Comparison of ENCODE assay signal across 13 cellular contexts in the genomic region with DNA sequence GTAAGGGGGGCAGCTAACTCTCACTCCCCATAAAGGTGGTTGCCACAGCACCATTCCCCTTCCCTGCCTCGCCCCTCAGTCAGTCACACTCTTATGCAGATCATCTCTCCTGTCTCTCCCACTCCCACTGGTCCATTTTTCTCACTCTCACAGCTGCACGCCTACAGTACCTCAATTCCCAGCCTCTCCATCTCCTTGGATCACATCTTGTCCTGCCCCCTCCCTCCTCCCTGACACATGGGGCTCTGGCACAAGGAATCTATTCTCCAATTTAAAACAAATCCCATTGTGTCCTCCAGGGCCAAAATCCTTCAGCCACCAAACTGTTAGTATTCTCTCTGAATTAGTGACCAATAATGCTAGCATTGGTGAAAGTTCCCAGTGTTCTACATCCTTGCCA.
"Had no signal": no experiment of that assay in that cellular context is flagged by ENCODE, and none has a peak within 500 bp of the region (broad histone marks: within the 10 kb centered on the region; RNA-seq: fewer than 3 reads in every experiment).

No MANE protein-coding gene starts in this region.

- H3K36me3 ChIP-seq: SJSA1 had no signal

- H3K4me3 Mint-ChIP-seq: activated CD4-positive, alpha-beta memory T cell treated with anti-CD3 and anti-CD28 coated beads, Interleukin-2, amount 10 ng/mL, durations not matched to agents 7 days and 5 days; stimulated activated naive CD8-positive, alpha-beta T cell treated with anti-CD3 and anti-CD28 coated beads, Interleukin-15, Interleukin-2, amounts not matched to agents 100 ng/mL and 50 ng/mL, for 24 hours had no signal

- H3K27me3 ChIP-seq: SJSA1, testis had no signal

- ATAC-seq: activated naive CD4-positive, alpha-beta T cell treated with anti-CD3 and anti-CD28 coated beads, Interleukin-2, amount 50 U/mL, for 72 hours had no signal

- H3K4me3 ChIP-seq: SJSA1, testis had no signal

- H3K27ac ChIP-seq: SJSA1, testis had no signal

- H3K9me3 Mint-ChIP-seq: activated CD4-positive, alpha-beta memory T cell treated with anti-CD3 and anti-CD28 coated beads, Interleukin-2, amount 10 ng/mL, durations not matched to agents 7 days and 5 days; activated naive CD4-positive, alpha-beta T cell treated with anti-CD3 and anti-CD28 coated beads, Interleukin-2, amount 50 U/mL, for 72 hours; stimulated activated naive CD8-positive, alpha-beta T cell treated with anti-CD3 and anti-CD28 coated beads, Interleukin-15, Interleukin-2, amounts not matched to agents 100 ng/mL and 50 ng/mL, for 24 hours had no signal

- DNase-seq: activated CD4-positive, alpha-beta memory T cell treated with anti-CD3 and anti-CD28 coated beads, Interleukin-2, amount 10 ng/mL, durations not matched to agents 7 days and 5 days; activated CD4-positive, alpha-beta T cell treated with anti-CD3 and anti-CD28 coated beads for 1 hour; foreskin melanocyte; kidney; left ventricle myocardium superior; mesendoderm; stimulated activated CD4-positive, alpha-beta T cell treated with anti-CD3 and anti-CD28 coated beads, Interleukin-2, amount 100 ng/mL, for 48 hours; SW 1271; T-helper 9 cell; testis had no signal

- H3K27ac Mint-ChIP-seq: activated CD4-positive, alpha-beta memory T cell treated with anti-CD3 and anti-CD28 coated beads, Interleukin-2, amount 10 ng/mL, durations not matched to agents 7 days and 5 days; activated naive CD4-positive, alpha-beta T cell treated with anti-CD3 and anti-CD28 coated beads, Interleukin-2, amount 50 U/mL, for 72 hours; stimulated activated naive CD8-positive, alpha-beta T cell treated with anti-CD3 and anti-CD28 coated beads, Interleukin-15, Interleukin-2, amounts not matched to agents 100 ng/mL and 50 ng/mL, for 24 hours had no signal

- H3K9me3 ChIP-seq: SJSA1, testis had no signal

- H3K27me3 Mint-ChIP-seq: activated CD4-positive, alpha-beta memory T cell treated with anti-CD3 and anti-CD28 coated beads, Interleukin-2, amount 10 ng/mL, durations not matched to agents 7 days and 5 days; stimulated activated naive CD8-positive, alpha-beta T cell treated with anti-CD3 and anti-CD28 coated beads, Interleukin-15, Interleukin-2, amounts not matched to agents 100 ng/mL and 50 ng/mL, for 24 hours had no signal

- H3K4me1 ChIP-seq: testis had no signal
